15 cellular contexts compared by ENCODE assay signal in the genomic region with DNA sequence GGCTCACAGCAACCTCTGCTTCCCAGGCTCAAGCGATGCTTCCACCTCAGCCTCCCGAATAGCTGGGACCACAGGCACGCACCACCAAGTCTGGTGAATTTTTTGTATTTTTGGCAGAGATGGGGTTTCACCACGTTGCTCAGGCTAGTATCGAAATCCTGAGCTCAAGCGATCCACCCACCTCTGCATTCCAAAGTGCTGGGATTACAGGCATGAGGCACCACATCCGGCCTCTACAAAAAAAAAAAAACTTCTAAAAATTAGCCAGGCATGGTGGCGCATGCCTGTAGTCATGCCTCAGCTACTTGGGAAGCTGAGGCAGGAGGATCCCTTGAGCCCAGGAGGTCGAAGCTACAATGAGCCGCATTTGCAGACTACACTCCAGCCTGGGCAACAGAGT.
DNase-seq lines count a peak whose midpoint lies in the region.
"Had no signal": no experiment of that assay in that cellular context is flagged by ENCODE, and none has a peak within 500 bp of the region (broad histone marks: within the 10 kb centered on the region; RNA-seq: fewer than 3 reads in every experiment).

No MANE protein-coding gene starts in this region.

- no peaks in the 10 kb centered on the region for H3K36me3 ChIP-seq in MG63

- in situ Hi-C loops in Caki2 (cut with HindIII; ENCODE audit: low pct_unique_long_range_greater_than_20kb, low sequenced_read_pairs) = no loop called here

- H3K4me3 ChIP-seq in MG63 = no peak overlapping the region
- H3K4me3 ChIP-seq: SK-N-MC, skin epidermis had no signal

- no peaks in the 10 kb centered on the region for H3K27me3 ChIP-seq in MG63

- no peaks in the 10 kb centered on the region for H3K9me3 ChIP-seq in MG63

- peak; percentile 60 for DNase-seq in Caki2 (ENCODE audit: low read depth)
- peak; percentile 61 for DNase-seq in MG63
- peak; percentile 66 for DNase-seq in cerebellar cortex (ENCODE audit: low spot score)
- peak; percentile 44 for DNase-seq in left kidney (ENCODE audit: low read depth, low spot score)
- DNase-seq in activated T-cell treated with anti-CD3 and anti-CD28 coated beads, Interleukin-2, amount 50 U/mL, for 1 hour = no peak
- DNase-seq in NOMO-1 treated with DMSO at 0.1 percent for 48 hours (lab: John Stamatoyannopoulos, UW; ENCODE audit: unreplicated experiment) = no peak
- DNase-seq in NK-92 treated with Interleukin-12 subunit alpha and Interleukin-12 subunit beta, amount 100 ng/mL, for 24 hours (lab: John Stamatoyannopoulos, UW) = no peak
- DNase-seq in activated CD4-positive, alpha-beta T cell treated with anti-CD3 and anti-CD28 coated beads for 1 hour = no peak
- DNase-seq: activated CD8-positive, alpha-beta T cell treated with anti-CD3 and anti-CD28 coated beads for 36 hours; GOT3; NCI-H2227 treated with DMSO at 0.1 percent for 48 hours; nucleus accumbens; stimulated activated naive CD4-positive, alpha-beta T cell treated with Interleukin-2 at 50 U/mL for 16 hours had no signal

Comparison
In these comparisons a context has a peak if more than half of its experiments do, and no peak if none do; other contexts are left out.
1. DNase-seq: peak in Caki2 (single experiment), MG63 (single experiment), cerebellar cortex (single experiment) and left kidney (single experiment); none in activated T-cell treated with anti-CD3 and anti-CD28 coated beads, Interleukin-2, amount 50 U/mL, for 1 hour (single experiment), NOMO-1 treated with DMSO at 0.1 percent for 48 hours (single experiment), NK-92 treated with Interleukin-12 subunit alpha and Interleukin-12 subunit beta, amount 100 ng/mL, for 24 hours (single experiment) and activated CD4-positive, alpha-beta T cell treated with anti-CD3 and anti-CD28 coated beads for 1 hour (single experiment).